In genomic region chr3:129439381-129439816, GRCh38 we compare ENCODE assay signal across 8 cellular contexts. TPM values are rescaled to one million over a fixed set of nuclear protein-coding genes. Genes with fewer than 3 reads are reported as not detected.
A peak's percentile ranks its signal among the peaks of the same experiment; 100 is the strongest.
DNase-seq lines count a peak whose midpoint lies in the region; ATAC-seq, FAIRE-seq and TF ChIP-seq lines count a peak whose summit lies in the region.

No MANE protein-coding gene starts in this region.

- no peaks in the 10 kb centered on the region for H3K9me3 Mint-ChIP-seq in HFFc6
- H3K9me3 Mint-ChIP-seq in activated T-cell treated with anti-CD3 and anti-CD28 coated beads, Interleukin-2, amount 50 U/mL, for 72 hours = no peaks in the 10 kb centered on the region

- H3K27ac Mint-ChIP-seq in HFFc6 = peak overlapping the region; percentile 98
- H3K27ac Mint-ChIP-seq in activated T-cell treated with anti-CD3 and anti-CD28 coated beads, Interleukin-2, amount 50 U/mL, for 72 hours = peak overlapping the region; percentile 81

- H3K27me3 Mint-ChIP-seq in HFFc6 (ENCODE audit: insufficient read depth) = peaks cover 2% of the 10 kb centered on the region
- no peaks in the 10 kb centered on the region for H3K27me3 Mint-ChIP-seq in activated T-cell treated with anti-CD3 and anti-CD28 coated beads, Interleukin-2, amount 50 U/mL, for 72 hours (ENCODE audit: low read depth)

- H3K4me1 Mint-ChIP-seq in HFFc6 (ENCODE audit: low read depth) = peaks cover 71% of the 10 kb centered on the region
- peaks cover 74% of the 10 kb centered on the region for H3K4me1 Mint-ChIP-seq in activated T-cell treated with anti-CD3 and anti-CD28 coated beads, Interleukin-2, amount 50 U/mL, for 72 hours (ENCODE audit: low read depth)

- DNase-seq in EL (peak; percentile 40), HFFc6 (no peak), NCI-H2171 treated with DMSO at 0.1 percent for 48 hours (lab: John Stamatoyannopoulos, UW) (peak; percentile 59), foreskin fibroblast (peak in 1 of 2 donors; percentile 39), omental fat pad (ENCODE audit: low spot score) (peak; percentile 23), RCC 7860 (ENCODE audit: low spot score) (no peak)
- peak; percentile 50 to 57 for DNase-seq in activated T-cell treated with anti-CD3 and anti-CD28 coated beads, Interleukin-2, amount 50 U/mL, for 72 hours

- FAIRE-seq in RCC 7860 (lab: Jason Lieb, UNC) = no peak

- H3K4me3 Mint-ChIP-seq in HFFc6 = peak overlapping the region; percentile 95
- H3K4me3 Mint-ChIP-seq in activated T-cell treated with anti-CD3 and anti-CD28 coated beads, Interleukin-2, amount 50 U/mL, for 72 hours = peak overlapping the region; percentile 81 to 88

- TF ChIP-seq CTCF in HFFc6 (IDR thresholded peaks at IDR 0.05) = no peak
- no peak for TF ChIP-seq CTCF in foreskin fibroblast (IDR thresholded peaks at IDR 0.05; ENCODE audit: low read depth, low read length)
- no peak for TF ChIP-seq CTCF in omental fat pad (IDR thresholded peaks at IDR 0.05)

- H3K4me3 ChIP-seq in foreskin fibroblast (ENCODE audit: low read depth in 1 of 2, low read length in 2 of 2) = peak overlapping the region; percentile 74 to 90

- peaks cover 24% of the 10 kb centered on the region for H3K36me3 Mint-ChIP-seq in HFFc6 (ENCODE audit: low read depth)
- H3K36me3 Mint-ChIP-seq in activated T-cell treated with anti-CD3 and anti-CD28 coated beads, Interleukin-2, amount 50 U/mL, for 72 hours (ENCODE audit: insufficient read depth in 2 of 2) = peaks cover 4 to 22% of the 10 kb centered on the region in 2 donors

- ATAC-seq in activated T-cell treated with anti-CD3 and anti-CD28 coated beads, Interleukin-2, amount 50 U/mL, for 72 hours (replicated peaks in 1 of 2) = peak in 1 of 2 donors; percentile 14
- peak; percentile 34 for ATAC-seq in omental fat pad (ENCODE audit: low FRiP score)
- ATAC-seq in HG02870 (IDR thresholded peaks at IDR 0.05; ENCODE audit: unreplicated experiment) = no peak

RNA-seq across cellular contexts. Expression of gene MBD4, which starts 0.3 kb away (rescaled TPM):
- total RNA-seq in HFFc6 (2021; fragmentation: NEBNext Ultra II Directional; extraction: Animal tissue kit (Norgen Biotek cat#: 25700)) = 10 to 100 TPM; 18.7 to 25.7 (median 21.8) TPM
- total RNA-seq in activated T-cell treated with anti-CD3 and anti-CD28 coated beads, Interleukin-2, amount 50 U/mL, for 72 hours = 10 to 100 TPM; 55.3 to 60.9 TPM
- 10 to 100 TPM; 15.6 to 29.3 (median 27.8) TPM for total RNA-seq in omental fat pad

RNA-seq across cellular contexts. Expression of gene IFT122, which starts 0.6 kb away (rescaled TPM):
- total RNA-seq in HFFc6 (2021; fragmentation: NEBNext Ultra II Directional; extraction: Animal tissue kit (Norgen Biotek cat#: 25700)) = 10 to 100 TPM; 12.2 to 18.8 (median 18.2) TPM
- 10 to 100 TPM; 20.5 to 26.9 TPM for total RNA-seq in activated T-cell treated with anti-CD3 and anti-CD28 coated beads, Interleukin-2, amount 50 U/mL, for 72 hours
- 10 to 100 TPM; 19.6 to 62.9 (median 28.2) TPM for total RNA-seq in omental fat pad

RNA-seq across cellular contexts. Expression of gene EFCAB12, which starts 11.0 kb away (rescaled TPM):
- total RNA-seq in HFFc6 (2021; fragmentation: NEBNext Ultra II Directional; extraction: Animal tissue kit (Norgen Biotek cat#: 25700)) = under 1 TPM in 5 of 6 experiments, not detected in 1; 0.09 to 0.14 (median 0.12) TPM
- total RNA-seq in activated T-cell treated with anti-CD3 and anti-CD28 coated beads, Interleukin-2, amount 50 U/mL, for 72 hours = 1 to 10 TPM; 1.0 to 1.4 TPM
- total RNA-seq in omental fat pad = 1 to 10 TPM in 2 of 4 donors, under 1 TPM in 2; 0.24 to 2.8 (median 1.0) TPM

Comparison
In these comparisons a context has a peak if more than half of its experiments do, and no peak if none do; other contexts are left out.
1. DNase-seq: peak in EL (single experiment), NCI-H2171 treated with DMSO at 0.1 percent for 48 hours (single experiment), activated T-cell treated with anti-CD3 and anti-CD28 coated beads, Interleukin-2, amount 50 U/mL, for 72 hours (2 of 2) and omental fat pad (single experiment); none in HFFc6 (single experiment) and RCC 7860 (single experiment).